Comparison of ENCODE assay signal across 18 cellular contexts in genomic region chr6:88823998-88824397, GRCh38.
DNase-seq lines count a peak whose midpoint lies in the region; ATAC-seq, FAIRE-seq and TF ChIP-seq lines count a peak whose summit lies in the region.
"Had no signal": no experiment of that assay in that cellular context is flagged by ENCODE, and none has a peak within 500 bp of the region (broad histone marks: within the 10 kb centered on the region; RNA-seq: fewer than 3 reads in every experiment).

No MANE protein-coding gene starts in this region.

- H4K5ac ChIP-seq in IMR-90 (ENCODE audit: low read depth, low read length) = no peak overlapping the region

- no peak overlapping the region for H2AK9ac ChIP-seq in IMR-90 (replicated peaks; ENCODE audit: low read depth, low read length, poor library complexity)

- TF ChIP-seq POLR2A in IMR-90 (IDR thresholded peaks at IDR 0.05; ENCODE audit: low read depth, low read length) = no peak

- no peak overlapping the region for H2BK15ac ChIP-seq in IMR-90 (ENCODE audit: low read depth, low read length)

- in situ Hi-C loops in IMR-90 (cut with MboI; ENCODE audit: low sequenced_read_pairs) = no loop called here

- no peak overlapping the region for H3K14ac ChIP-seq in IMR-90 (replicated peaks; ENCODE audit: low read depth, low read length)

- H3K4ac ChIP-seq in IMR-90 (ENCODE audit: low read depth, low read length) = no peak overlapping the region

- no peak overlapping the region for H3K4me3 Mint-ChIP-seq in astrocyte (ENCODE audit: unreplicated experiment)
- H3K4me3 Mint-ChIP-seq: naive thymus-derived CD8-positive, alpha-beta T cell had no signal

- H3K36me3 ChIP-seq in IMR-90 (ENCODE audit: control insufficient read depth, insufficient read depth, low read length) (no peaks in the 10 kb centered on the region), astrocyte (ENCODE audit: insufficient read depth, low read length) (no peaks in the 10 kb centered on the region), keratinocyte (ENCODE audit: control insufficient read depth in 2 of 2, extremely low read depth in 1 of 2, insufficient read depth in 2 of 2, low read length in 2 of 2) (no peaks in the 10 kb centered on the region)
- H3K36me3 ChIP-seq: vagina had no signal

- no TSS peak for BruUV-seq in IMR-90 (replicated peaks; lab: Mats Ljungman, UMichigan)

- H4K20me1 ChIP-seq in IMR-90 (ENCODE audit: insufficient read depth, low read length) = no peaks in the 10 kb centered on the region; the same call in 1 of the 2 replicates
- peaks cover 4% of the 10 kb centered on the region for H4K20me1 ChIP-seq in astrocyte (ENCODE audit: insufficient read depth, low read length)
- H4K20me1 ChIP-seq in keratinocyte (ENCODE audit: control insufficient read depth, extremely low read depth, insufficient read depth, low read length) = no peaks in the 10 kb centered on the region
- H4K20me1 ChIP-seq: BLaER1 treated with 17β-estradiol and CSF1 and Interleukin-3, amounts not matched to agents 10 nM and 100 nM had no signal

- no peak overlapping the region for H3K27ac ChIP-seq in IMR-90 (ENCODE audit: insufficient read depth, low read length)
- H3K27ac ChIP-seq in astrocyte (ENCODE audit: low read depth, low read length) = no peak overlapping the region
- H3K27ac ChIP-seq in keratinocyte (ENCODE audit: control insufficient read depth, insufficient read depth, low read length) = no peak overlapping the region
- H3K27ac ChIP-seq: BLaER1 treated with 17β-estradiol and CSF1 and Interleukin-3, amounts not matched to agents 10 nM and 100 nM; dorsolateral prefrontal cortex; vagina had no signal

- TF ChIP-seq RAD21 in IMR-90 (IDR thresholded peaks at IDR 0.05; ENCODE audit: low read length) = no peak

- H3K18ac ChIP-seq in IMR-90 (ENCODE audit: low read depth, low read length) = no peak overlapping the region

- POLR2A ChIA-PET in IMR-90 (lab: Charles Lee; ENCODE audit: unreplicated experiment) = no interaction called here

- H3K27me3 ChIP-seq in IMR-90 (ENCODE audit: control insufficient read depth, insufficient read depth, low read length) (no peaks in the 10 kb centered on the region), astrocyte (ENCODE audit: insufficient read depth, low read length) (no peaks in the 10 kb centered on the region), keratinocyte (ENCODE audit: control insufficient read depth, extremely low read depth, insufficient read depth, low read length) (no peaks in the 10 kb centered on the region)
- H3K27me3 ChIP-seq: BLaER1 treated with 17β-estradiol and CSF1 and Interleukin-3, amounts not matched to agents 10 nM and 100 nM; dorsolateral prefrontal cortex; vagina had no signal

- H3K9me3 ChIP-seq in IMR-90 (ENCODE audit: control insufficient read depth, insufficient read depth, low read length) = no peaks in the 10 kb centered on the region
- H3K9me3 ChIP-seq in astrocyte (ENCODE audit: insufficient read depth, low read depth, low read length) = no peaks in the 10 kb centered on the region
- no peaks in the 10 kb centered on the region for H3K9me3 ChIP-seq in keratinocyte (ENCODE audit: control insufficient read depth, low read depth, low read length)
- H3K9me3 ChIP-seq: vagina had no signal

- H3K4me3 ChIP-seq in AG10803 (ENCODE audit: low read length) (no peak overlapping the region), IMR-90 (ENCODE audit: insufficient read depth, low read depth, low read length) (no peak overlapping the region), astrocyte (ENCODE audit: insufficient read depth, low read depth, low read length) (no peak overlapping the region), keratinocyte (ENCODE audit: control insufficient read depth in 2 of 3, extremely low read depth in 1 of 3, insufficient read depth in 2 of 3, low read depth in 1 of 3, low read length in 3 of 3) (no peak overlapping the region)
- H3K4me3 ChIP-seq: BLaER1 treated with 17β-estradiol and CSF1 and Interleukin-3, amounts not matched to agents 10 nM and 100 nM; dorsolateral prefrontal cortex; vagina had no signal

- H2BK120ac ChIP-seq in IMR-90 (ENCODE audit: low read depth, low read length) = no peak overlapping the region

- intact Hi-C loops in IMR-90 (cut with micrococcal nuclease) = no loop called here

- no peaks in the 10 kb centered on the region for H3K9me3 Mint-ChIP-seq in astrocyte (ENCODE audit: unreplicated experiment)

- no peak overlapping the region for H4K91ac ChIP-seq in IMR-90 (ENCODE audit: insufficient read depth, low read depth, low read length)

- no peak overlapping the region; a peak in 1 of 4 replicates for H4K8ac ChIP-seq in IMR-90 (ENCODE audit: low read depth in 2 of 2, low read length in 2 of 2)

- H3K36me3 Mint-ChIP-seq in astrocyte (ENCODE audit: low read depth, unreplicated experiment) = no peaks in the 10 kb centered on the region

- H2BK20ac ChIP-seq in IMR-90 (ENCODE audit: low read depth, low read length) = no peak overlapping the region

- H2AFZ ChIP-seq in IMR-90 (replicated peaks; ENCODE audit: low read length, poor library complexity) (no peak overlapping the region), astrocyte (ENCODE audit: low read depth, low read length) (no peak overlapping the region), keratinocyte (ENCODE audit: control insufficient read depth, low read length) (no peak overlapping the region)

- H3K9me1 ChIP-seq in IMR-90 (ENCODE audit: insufficient read depth, low read length) = no peaks in the 10 kb centered on the region
- no peaks in the 10 kb centered on the region for H3K9me1 ChIP-seq in keratinocyte (ENCODE audit: control insufficient read depth, extremely low read depth, insufficient read depth, low read length)

- no peak overlapping the region for H2AK5ac ChIP-seq in IMR-90 (ENCODE audit: low read depth, low read length)

- WGBS in IMR-90 (ENCODE audit: extremely low coverage in 2 of 2, insufficient read length in 1 of 2), 2 experiments = no CpG with 5 or more reads among the region's 2 CpGs

- H3K56ac ChIP-seq in IMR-90 (ENCODE audit: extremely low read depth, insufficient read depth, low read length) = no peak overlapping the region

- ATAC-seq in IMR-90 (ENCODE audit: low read depth) = peak; percentile 88
- ATAC-seq: left colon; naive thymus-derived CD8-positive, alpha-beta T cell; stimulated activated naive CD8-positive, alpha-beta T cell treated with anti-CD3 and anti-CD28 coated beads, Interleukin-15, Interleukin-2, amounts not matched to agents 100 U/mL and 50 U/mL, for 24 hours had no signal

- no peaks in the 10 kb centered on the region for H3K4me1 ChIP-seq in IMR-90 (ENCODE audit: control insufficient read depth, insufficient read depth, low read length)
- peaks cover 10% of the 10 kb centered on the region for H3K4me1 ChIP-seq in astrocyte (ENCODE audit: insufficient read depth, low read length)
- H3K4me1 ChIP-seq in keratinocyte (ENCODE audit: control insufficient read depth, extremely low read depth, insufficient read depth, low read length) = no peaks in the 10 kb centered on the region
- H3K4me1 ChIP-seq: vagina had no signal

- H2BK5ac ChIP-seq in IMR-90 (ENCODE audit: low read depth, low read length, poor library complexity, severe bottlenecking) = peak overlapping the region; percentile 74

- peaks cover 5% of the 10 kb centered on the region for H3K4me1 Mint-ChIP-seq in astrocyte (ENCODE audit: low read depth, unreplicated experiment)

- no peak overlapping the region for H3K27ac Mint-ChIP-seq in astrocyte (ENCODE audit: unreplicated experiment)
- H3K27ac Mint-ChIP-seq: naive thymus-derived CD8-positive, alpha-beta T cell had no signal

- dilution Hi-C loops in IMR-90 (cut with HindIII; ENCODE audit: low sequenced_read_pairs, unreplicated experiment) (no loop called here), keratinocyte (cut with MboI; ENCODE audit: extremely low pct_ligation_motif_present, low sequenced_read_pairs) (no loop called here)

- H3K27me3 Mint-ChIP-seq in astrocyte (ENCODE audit: low read depth, unreplicated experiment) = no peaks in the 10 kb centered on the region
- H3K27me3 Mint-ChIP-seq: naive thymus-derived CD8-positive, alpha-beta T cell had no signal

- TF ChIP-seq CTCF in AG10803 (conservative IDR thresholded peaks at IDR 0.05; ENCODE audit: low read length) (no peak), IMR-90 (conservative IDR thresholded peaks at IDR 0.05; ENCODE audit: low read depth, low read length) (no peak), astrocyte (IDR thresholded peaks at IDR 0.05; ENCODE audit: insufficient read depth, low read depth, low read length) (no peak), keratinocyte (optimal IDR thresholded peaks at IDR 0.05 in 1 of 3, IDR thresholded peaks at IDR 0.05 in 1 of 3, conservative IDR thresholded peaks at IDR 0.05 in 1 of 3; ENCODE audit: extremely low read depth in 1 of 3, insufficient read depth in 2 of 3, low read length in 3 of 3) (no peak)

- CTCF ChIA-PET in IMR-90 (lab: Yijun Ruan, JAX) = interaction anchor here (1.0 kb wide), 1 partner anchor 10 kb away, joined by 3 read pairs; no protein-coding TSS in a partner anchor

- DNase-seq in AG10803 (ENCODE audit: low read depth) = peak; percentile 44
- peak; percentile 77 for DNase-seq in IMR-90
- peak; percentile 59 for DNase-seq in astrocyte (ENCODE audit: low read depth)
- DNase-seq in keratinocyte (ENCODE audit: low read depth, low spot score) = no peak
- no peak for DNase-seq in hippocampal formation (lab: John Stamatoyannopoulos, UW)
- no peak for DNase-seq in NCI-H128 (lab: John Stamatoyannopoulos, UW; ENCODE audit: unreplicated experiment)
- DNase-seq in NCI-H774 (lab: John Stamatoyannopoulos, UW) = no peak
- no peak for DNase-seq in NCI-H1417 treated with DMSO at 0.1 percent for 48 hours (lab: John Stamatoyannopoulos, UW)
- DNase-seq: activated CD4-positive, CD25-positive, alpha-beta regulatory T cell treated with anti-CD3 and anti-CD28 coated beads, Interleukin-2, amount 50 U/mL, for 72 hours; dorsolateral prefrontal cortex; left colon; MM.1S; naive thymus-derived CD8-positive, alpha-beta T cell; stimulated activated naive CD8-positive, alpha-beta T cell treated with anti-CD3 and anti-CD28 coated beads, Interleukin-15, Interleukin-2, amounts not matched to agents 100 U/mL and 50 U/mL, for 24 hours; T-helper 1 cell had no signal

- H3K23ac ChIP-seq in IMR-90 (ENCODE audit: low read depth, low read length) = no peak overlapping the region

- no peak overlapping the region for H3K9ac ChIP-seq in IMR-90 (ENCODE audit: low read depth, low read length)
- no peak overlapping the region for H3K9ac ChIP-seq in astrocyte (ENCODE audit: low read length)
- H3K9ac ChIP-seq in keratinocyte (ENCODE audit: control insufficient read depth, extremely low read depth, insufficient read depth, low read length) = no peak overlapping the region
- H3K9ac ChIP-seq: BLaER1 treated with 17β-estradiol and CSF1 and Interleukin-3, amounts not matched to agents 10 nM and 100 nM had no signal

- H3K79me2 ChIP-seq in astrocyte (ENCODE audit: insufficient read depth, low read length) (peaks cover 4% of the 10 kb centered on the region), keratinocyte (ENCODE audit: control insufficient read depth, insufficient read depth, low read length) (no peaks in the 10 kb centered on the region)

- peaks cover 0 to 4% of the 10 kb centered on the region in 2 experiments; a peak in 2 of 4 replicates for H3K79me1 ChIP-seq in IMR-90 (ENCODE audit: low read depth in 1 of 2, low read length in 2 of 2)

- H3K4me2 ChIP-seq in IMR-90 (ENCODE audit: low read depth, low read length) (no peak overlapping the region), astrocyte (ENCODE audit: low read length) (peak overlapping the region; percentile 26), keratinocyte (ENCODE audit: control insufficient read depth, extremely low read depth, insufficient read depth, low read depth, low read length) (no peak overlapping the region)
- H3K4me2 ChIP-seq: BLaER1 treated with 17β-estradiol and CSF1 and Interleukin-3, amounts not matched to agents 10 nM and 100 nM had no signal

- no peak for FAIRE-seq in astrocyte (lab: Jason Lieb, UNC)
- FAIRE-seq in keratinocyte (lab: Jason Lieb, UNC) = peak; percentile 23
- FAIRE-seq: GM19239 had no signal

Comparison
In these comparisons a context has a peak if more than half of its experiments do, and no peak if none do; other contexts are left out.
1. DNase-seq: peak in AG10803 (single experiment), IMR-90 (single experiment) and astrocyte (single experiment); none in keratinocyte (single experiment), hippocampal formation (0 of 2), NCI-H128 (single experiment), NCI-H774 (single experiment) and NCI-H1417 treated with DMSO at 0.1 percent for 48 hours (single experiment).